In genomic region chr10:6009159-6009558, GRCh38 we compare ENCODE assay signal across 13 cellular contexts. TPM values are rescaled to one million over a fixed set of nuclear protein-coding genes. Genes with fewer than 3 reads are reported as not detected.
A peak's percentile ranks its signal among the peaks of the same experiment; 100 is the strongest.
DNase-seq lines count a peak whose midpoint lies in the region; ATAC-seq and TF ChIP-seq lines count a peak whose summit lies in the region.
"Had no signal": no experiment of that assay in that cellular context is flagged by ENCODE, and none has a peak within 500 bp of the region (broad histone marks: within the 10 kb centered on the region; RNA-seq: fewer than 3 reads in every experiment).

No MANE protein-coding gene starts in this region.

- H3K27ac ChIP-seq in suprapubic skin: peak overlapping the region; percentile 56
- H3K27ac ChIP-seq: colonic mucosa, testis had no signal

- H3K36me3 Mint-ChIP-seq in activated T-cell treated with anti-CD3 and anti-CD28 coated beads, Interleukin-2, amount 50 U/mL, for 4 hours (ENCODE audit: insufficient read depth): peaks cover 29% of the 10 kb centered on the region

- no peak for DNase-seq in activated T-cell treated with anti-CD3 and anti-CD28 coated beads, Interleukin-2, amount 50 U/mL, for 4 hours
- DNase-seq in activated T-cell treated with anti-CD3 and anti-CD28 coated beads for 4 hours (no peak), astrocyte of the hippocampus (ENCODE audit: low read depth, low spot score) (peak; percentile 30), iris pigment epithelial cell (ENCODE audit: low read depth) (peak; percentile 85), suprapubic skin (ENCODE audit: low spot score in 2 of 2) (no peak), NCI-H526 (lab: John Stamatoyannopoulos, UW) (no peak)
- DNase-seq in stimulated activated naive CD4-positive, alpha-beta T cell (lab: John Stamatoyannopoulos, UW): no peak
- DNase-seq in stimulated activated CD4-positive, alpha-beta T cell treated with anti-CD3 and anti-CD28 coated beads, Interleukin-4, amount 100 ng/mL, for 24 hours: no peak
- DNase-seq: glutamatergic neuron, NCI-H1092, testis had no signal

- H3K4me1 Mint-ChIP-seq in activated T-cell treated with anti-CD3 and anti-CD28 coated beads, Interleukin-2, amount 50 U/mL, for 4 hours (ENCODE audit: low read depth): peaks cover 28% of the 10 kb centered on the region

- no peaks in the 10 kb centered on the region for H3K27me3 ChIP-seq in suprapubic skin
- H3K27me3 ChIP-seq: colonic mucosa, testis had no signal

- no peaks in the 10 kb centered on the region for H3K36me3 ChIP-seq in suprapubic skin
- H3K36me3 ChIP-seq: colonic mucosa, HAP-1 had no signal

- no peak for TF ChIP-seq EP300 in suprapubic skin (IDR thresholded peaks at IDR 0.05)

- H3K4me3 ChIP-seq in suprapubic skin: peak overlapping the region; percentile 16
- H3K4me3 ChIP-seq: colonic mucosa, HAP-1, testis had no signal

- peak; percentile 61 to 65 for ATAC-seq in activated T-cell treated with anti-CD3 and anti-CD28 coated beads, Interleukin-2, amount 50 U/mL, for 4 hours

- no peak overlapping the region for H3K4me3 Mint-ChIP-seq in activated T-cell treated with anti-CD3 and anti-CD28 coated beads, Interleukin-2, amount 50 U/mL, for 4 hours

- H3K9me3 Mint-ChIP-seq in activated T-cell treated with anti-CD3 and anti-CD28 coated beads, Interleukin-2, amount 50 U/mL, for 4 hours: peaks cover 5% of the 10 kb centered on the region

- H3K4me1 ChIP-seq in suprapubic skin: peaks cover 16% of the 10 kb centered on the region
- H3K4me1 ChIP-seq: colonic mucosa, HAP-1, testis had no signal

- 28% methylated on average over 2 of the region's 2 CpGs for WGBS in suprapubic skin

- H3K27me3 Mint-ChIP-seq in activated T-cell treated with anti-CD3 and anti-CD28 coated beads, Interleukin-2, amount 50 U/mL, for 4 hours (ENCODE audit: low read depth): no peaks in the 10 kb centered on the region

- no peak for TF ChIP-seq CTCF in suprapubic skin (IDR thresholded peaks at IDR 0.05)

- H3K9me3 ChIP-seq in suprapubic skin: no peaks in the 10 kb centered on the region
- H3K9me3 ChIP-seq: colonic mucosa, HAP-1, testis had no signal

- no peak for TF ChIP-seq POLR2A in suprapubic skin (IDR thresholded peaks at IDR 0.05)

RNA-seq across cellular contexts. Expression of gene IL15RA, which starts 31.8 kb away (rescaled TPM):
- 10 to 100 TPM; 41.5 to 42.4 (median 41.9) TPM for total RNA-seq in activated T-cell treated with anti-CD3 and anti-CD28 coated beads, Interleukin-2, amount 50 U/mL, for 4 hours
- 10 to 100 TPM; 14.1 to 26.5 (median 16.4) TPM for total RNA-seq in suprapubic skin

RNA-seq across cellular contexts. Expression of gene IL2RA, which starts 53.0 kb away (rescaled TPM):
- total RNA-seq in activated T-cell treated with anti-CD3 and anti-CD28 coated beads, Interleukin-2, amount 50 U/mL, for 4 hours: 100 to 1,000 TPM; 639 to 698 (median 653) TPM
- total RNA-seq in suprapubic skin: under 1 TPM in 2 of 4 donors, not detected in 2; 0.21 to 0.70 TPM

Comparison
In these comparisons a context has a peak if more than half of its experiments do, and no peak if none do; other contexts are left out.
1. DNase-seq: peak in astrocyte of the hippocampus (single experiment) and iris pigment epithelial cell (single experiment); none in activated T-cell treated with anti-CD3 and anti-CD28 coated beads, Interleukin-2, amount 50 U/mL, for 4 hours (single experiment), activated T-cell treated with anti-CD3 and anti-CD28 coated beads for 4 hours (single experiment), suprapubic skin (0 of 2), NCI-H526 (0 of 2), stimulated activated naive CD4-positive, alpha-beta T cell (0 of 6) and stimulated activated CD4-positive, alpha-beta T cell treated with anti-CD3 and anti-CD28 coated beads, Interleukin-4, amount 100 ng/mL, for 24 hours (single experiment).
2. RNA of gene IL2RA, which starts 53.0 kb away (total RNA-seq): 639 to 698 TPM in activated T-cell treated with anti-CD3 and anti-CD28 coated beads, Interleukin-2, amount 50 U/mL, for 4 hours; 0.21 to 0.70 TPM in suprapubic skin; every median in the first group is over 100 times any median in the second.